In the genomic region with DNA sequence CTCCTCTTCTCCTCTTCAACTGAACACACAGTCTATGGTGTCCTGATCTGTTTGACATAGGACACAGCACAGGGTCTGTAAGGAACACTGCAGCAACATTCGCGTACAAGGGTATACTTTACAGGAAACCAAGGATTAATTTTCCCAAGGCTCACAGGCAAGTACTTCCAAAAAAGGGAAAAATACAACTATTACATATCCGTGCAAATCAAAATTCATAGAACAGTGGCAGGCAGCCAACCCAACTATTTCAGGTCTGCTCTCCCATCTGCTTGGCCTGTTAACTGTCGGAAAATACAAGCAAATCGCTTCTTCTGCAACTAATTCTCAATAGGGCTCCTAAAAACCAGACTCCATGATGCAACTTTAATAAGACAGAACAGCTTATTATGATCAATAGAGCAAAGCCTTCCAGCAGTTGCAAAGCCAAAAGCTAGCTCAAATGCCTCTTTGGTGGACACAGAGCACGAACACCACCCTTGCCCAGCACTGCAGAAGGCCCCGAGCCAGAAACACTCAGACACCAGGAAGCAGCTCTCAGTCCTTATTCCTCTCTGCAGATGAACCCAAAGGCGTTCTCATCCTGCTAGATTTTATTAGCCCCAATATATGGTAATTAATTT, we compare ENCODE assay signal across 11 cellular contexts.
A peak's percentile ranks its signal among the peaks of the same experiment; 100 is the strongest.
DNase-seq lines count a peak whose midpoint lies in the region; ATAC-seq, FAIRE-seq and TF ChIP-seq lines count a peak whose summit lies in the region.
"Had no signal": no experiment of that assay in that cellular context is flagged by ENCODE, and none has a peak within 500 bp of the region (broad histone marks: within the 10 kb centered on the region; RNA-seq: fewer than 3 reads in every experiment).

No MANE protein-coding gene starts in this region.

- no peak for TF ChIP-seq EP300 in K562 (IDR thresholded peaks at IDR 0.05; ENCODE audit: low read length)

- H4K8ac ChIP-seq in IMR-90 (ENCODE audit: low read depth in 2 of 2, low read length in 2 of 2) = peak overlapping the region; percentile 40 to 74

- CTCF ChIA-PET in IMR-90 (lab: Yijun Ruan, JAX) = no interaction called here
- CTCF ChIA-PET in K562 (lab: Yijun Ruan, JAX; ENCODE audit: low intra/inter-chr PET ratio) = no interaction called here

- no peaks in the 10 kb centered on the region for H3K27me3 ChIP-seq in IMR-90 (ENCODE audit: control insufficient read depth, insufficient read depth, low read length)
- no peaks in the 10 kb centered on the region for H3K27me3 ChIP-seq in K562 (ENCODE audit: control insufficient read depth in 2 of 2, insufficient read depth in 2 of 2, low read length in 2 of 2)
- H3K27me3 ChIP-seq in gastrocnemius medialis = no peaks in the 10 kb centered on the region
- H3K27me3 ChIP-seq in Karpas-422 (ENCODE audit: low read length) = no peaks in the 10 kb centered on the region

- H2BK20ac ChIP-seq in IMR-90 (ENCODE audit: low read depth, low read length) = peak overlapping the region; percentile 61; the same call in 1 of the 2 replicates

- H3K79me1 ChIP-seq in IMR-90 (ENCODE audit: low read depth in 1 of 2, low read length in 2 of 2) = peaks cover 34 to 53% of the 10 kb centered on the region in 2 experiments

- H4K20me1 ChIP-seq in IMR-90 (ENCODE audit: insufficient read depth, low read length) = no peaks in the 10 kb centered on the region
- H4K20me1 ChIP-seq in K562 (replicated peaks; ENCODE audit: control insufficient read depth, insufficient read depth, low read length) = no peaks in the 10 kb centered on the region
- H4K20me1 ChIP-seq in Karpas-422 (ENCODE audit: insufficient read depth, low read depth, low read length) = 0 out of 2 replicates have a peak, but pooled peaks cover 4% of the 10 kb centered on the region

- peak overlapping the region; percentile 69 for H2BK120ac ChIP-seq in IMR-90 (ENCODE audit: low read depth, low read length)

- H3K9me1 ChIP-seq in IMR-90 (ENCODE audit: insufficient read depth, low read length) = peaks cover 6% of the 10 kb centered on the region; the same call in 1 of the 2 replicates
- H3K9me1 ChIP-seq in K562 (ENCODE audit: control insufficient read depth, insufficient read depth, low read length) = no peaks in the 10 kb centered on the region

- no peaks in the 10 kb centered on the region for H3K36me3 ChIP-seq in IMR-90 (ENCODE audit: control insufficient read depth, insufficient read depth, low read length)
- H3K36me3 ChIP-seq in K562 (ENCODE audit: control insufficient read depth, insufficient read depth, low read length) = no peaks in the 10 kb centered on the region
- no peaks in the 10 kb centered on the region for H3K36me3 ChIP-seq in gastrocnemius medialis
- H3K36me3 ChIP-seq in Karpas-422 (ENCODE audit: insufficient read depth, low read length) = no peaks in the 10 kb centered on the region

- H3K14ac ChIP-seq in IMR-90 (replicated peaks; ENCODE audit: low read depth, low read length) = peak overlapping the region; percentile 82

- H3K23ac ChIP-seq in IMR-90 (ENCODE audit: low read depth, low read length) = peak overlapping the region; percentile 54

- DNase-seq in IMR-90 = peak; percentile 47
- no peak for DNase-seq in K562 (ENCODE audit: extremely low read depth in 1 of 4, low spot score in 3 of 4)
- peak; percentile 66 for DNase-seq in inferior parietal cortex (ENCODE audit: extremely low spot score)
- DNase-seq in gastrocnemius medialis = no peak
- no peak for DNase-seq in NOMO-1 treated with DMSO at 0.1 percent for 48 hours (lab: John Stamatoyannopoulos, UW; ENCODE audit: unreplicated experiment)
- DNase-seq in Karpas-422 = no peak
- DNase-seq in posterior vena cava (ENCODE audit: low spot score) = no peak
- DNase-seq: activated CD8-positive, alpha-beta memory T cell treated with anti-CD3 and anti-CD28 coated beads, Interleukin-2, amount 50 U/mL, for 4 hours; MM.1S; SW 1271 had no signal

- TF ChIP-seq POLR2A in IMR-90 (IDR thresholded peaks at IDR 0.05; ENCODE audit: low read depth, low read length) (no peak), K562 (conservative IDR thresholded peaks at IDR 0.05) (no peak), gastrocnemius medialis (IDR thresholded peaks at IDR 0.05) (no peak)

- H3K4me1 ChIP-seq in IMR-90 (ENCODE audit: control insufficient read depth, insufficient read depth, low read length) (peaks cover 26% of the 10 kb centered on the region), K562 (replicated peaks in 1 of 2; ENCODE audit: control insufficient read depth in 2 of 2, insufficient read depth in 2 of 2, low read length in 2 of 2) (peaks cover 0 to 22% of the 10 kb centered on the region in 2 experiments; a peak in 4 of 5 replicates), gastrocnemius medialis (peaks cover 39 to 48% of the 10 kb centered on the region in 2 donors), Karpas-422 (ENCODE audit: low read length) (no peaks in the 10 kb centered on the region)

- TF ChIP-seq CTCF in IMR-90 (conservative IDR thresholded peaks at IDR 0.05; ENCODE audit: low read depth, low read length) = no peak
- TF ChIP-seq CTCF in K562 (IDR thresholded peaks at IDR 0.05 in 2 of 3, conservative IDR thresholded peaks at IDR 0.05 in 1 of 3; ENCODE audit: insufficient read depth in 2 of 3, low read depth in 1 of 3, low read length in 3 of 3) = no peak
- TF ChIP-seq CTCF in gastrocnemius medialis (IDR thresholded peaks at IDR 0.05 in 4 of 5, conservative IDR thresholded peaks at IDR 0.05 in 1 of 5) = no peak

- in situ Hi-C loops in IMR-90 (cut with MboI; ENCODE audit: low sequenced_read_pairs) = no loop called here
- in situ Hi-C loops in K562 (cut with MboI) = no loop called here
- in situ Hi-C loops in gastrocnemius medialis (cut with MboI; ENCODE audit: low sequenced_read_pairs in 4 of 4) = no loop called here

- H3K79me2 ChIP-seq in K562 (ENCODE audit: control insufficient read depth, insufficient read depth, low read length) (no peaks in the 10 kb centered on the region), Karpas-422 (ENCODE audit: low read length) (no peaks in the 10 kb centered on the region)

- H2AK9ac ChIP-seq in IMR-90 (replicated peaks; ENCODE audit: low read depth, low read length, poor library complexity) = no peak overlapping the region

- no peak overlapping the region for H3K56ac ChIP-seq in IMR-90 (ENCODE audit: extremely low read depth, insufficient read depth, low read length)

- TF ChIP-seq RAD21 in IMR-90 (IDR thresholded peaks at IDR 0.05; ENCODE audit: low read length) (no peak), K562 (CRISPR knock-in tag; conservative IDR thresholded peaks at IDR 0.05 in 1 of 2, IDR thresholded peaks at IDR 0.05 in 1 of 2) (no peak)

- intact Hi-C loops in IMR-90 (cut with micrococcal nuclease) = no loop called here
- intact Hi-C loops in K562 (cut with micrococcal nuclease) = no loop called here
- intact Hi-C loops in gastrocnemius medialis (cut with DNase I; ENCODE audit: low total_unique reads) = no loop called here
- intact Hi-C loops in posterior vena cava (cut with DNase I) = no loop called here

- 0 out of 3 replicates have a peak overlapping the region, but pooled peaks have one; percentile 26 for H2BK15ac ChIP-seq in IMR-90 (ENCODE audit: low read depth, low read length)

- POLR2A ChIA-PET in IMR-90 (lab: Charles Lee; ENCODE audit: unreplicated experiment) (no interaction called here), K562 (lab: Yijun Ruan, JAX) (interaction anchor here (1.0 to 1.2 kb wide), 3 partner anchors 13 to 18 kb away, joined by 3 to 5 read pairs (median 3); no protein-coding TSS in a partner anchor)

- WGBS in IMR-90 (ENCODE audit: extremely low coverage in 2 of 2, insufficient read length in 1 of 2), 2 experiments = 28% methylated on average over 3 of the region's 8 CpGs; no CpG with 5 or more reads in 1 of the 2 experiments
- 75% methylated on average over 8 of the region's 8 CpGs for WGBS in K562 (ENCODE audit: insufficient coverage, low coverage, missing lambda C conversion rate)

- H3K18ac ChIP-seq in IMR-90 (ENCODE audit: low read depth, low read length) = peak overlapping the region; percentile 97

- BruUV-seq in IMR-90 (replicated peaks; lab: Mats Ljungman, UMichigan) (no TSS peak), K562 (replicated peaks; lab: Mats Ljungman, UMichigan) (no TSS peak)

- H3K4me3 ChIP-seq in IMR-90 (ENCODE audit: insufficient read depth, low read depth, low read length) (no peak overlapping the region), K562 (no peak overlapping the region), gastrocnemius medialis (no peak overlapping the region), Karpas-422 (ENCODE audit: low read length) (no peak overlapping the region)

- H3K4me2 ChIP-seq in IMR-90 (ENCODE audit: low read depth, low read length) = peak overlapping the region; percentile 69
- H3K4me2 ChIP-seq in K562 (ENCODE audit: insufficient read depth, low read length) = no peak overlapping the region
- H3K4me2 ChIP-seq in Karpas-422 (ENCODE audit: low read depth, low read length, poor library complexity, severe bottlenecking) = no peak overlapping the region

- peak overlapping the region; percentile 46; the same call in 1 of the 2 replicates for H3K9ac ChIP-seq in IMR-90 (ENCODE audit: low read depth, low read length)
- no peak overlapping the region for H3K9ac ChIP-seq in K562 (ENCODE audit: insufficient read depth in 1 of 2, low read depth in 2 of 2, low read length in 2 of 2)
- no peak overlapping the region for H3K9ac ChIP-seq in Karpas-422 (ENCODE audit: low read length)

- H4K91ac ChIP-seq in IMR-90 (ENCODE audit: insufficient read depth, low read depth, low read length) = peak overlapping the region; percentile 74

- peak overlapping the region; percentile 42 for H2BK5ac ChIP-seq in IMR-90 (ENCODE audit: low read depth, low read length, poor library complexity, severe bottlenecking)

- no peaks in the 10 kb centered on the region for H3K9me3 ChIP-seq in IMR-90 (ENCODE audit: control insufficient read depth, insufficient read depth, low read length)
- no peaks in the 10 kb centered on the region for H3K9me3 ChIP-seq in K562 (replicated peaks; ENCODE audit: control insufficient read depth, insufficient read depth, low read depth, low read length)
- no peaks in the 10 kb centered on the region for H3K9me3 ChIP-seq in gastrocnemius medialis
- H3K9me3 ChIP-seq in Karpas-422 (ENCODE audit: low read length) = no peaks in the 10 kb centered on the region

- peak overlapping the region; percentile 73 for H3K4ac ChIP-seq in IMR-90 (ENCODE audit: low read depth, low read length)

- H4K5ac ChIP-seq in IMR-90 (ENCODE audit: low read depth, low read length) = peak overlapping the region; percentile 95

- dilution Hi-C loops in IMR-90 (cut with HindIII; ENCODE audit: low sequenced_read_pairs, unreplicated experiment) = no loop called here

- H2AK5ac ChIP-seq in IMR-90 (ENCODE audit: low read depth, low read length) = peak overlapping the region; percentile 11; the same call in 1 of the 2 replicates

- no peaks in the 10 kb centered on the region for H3K9me2 ChIP-seq in Karpas-422 (replicated peaks; ENCODE audit: insufficient read depth, low read length)

- no peak for FAIRE-seq in K562 (lab: Jason Lieb, UNC)

- ATAC-seq in IMR-90 (ENCODE audit: low read depth) (peak; percentile 30; the same call in 1 of the 2 replicates), K562 (peak; percentile 11; the same call in 1 of the 3 replicates), gastrocnemius medialis (peak in 1 of 2 donors; percentile 23), GM18907 (IDR thresholded peaks at IDR 0.05; ENCODE audit: unreplicated experiment) (no peak)

- H3K27ac ChIP-seq in IMR-90 (ENCODE audit: insufficient read depth, low read length) (peak overlapping the region; percentile 61; the same call in 1 of the 2 replicates), K562 (ENCODE audit: extremely low read depth, low read depth, low read length) (no peak overlapping the region), gastrocnemius medialis (peak overlapping the region in 3 of 4 donors; percentile 16 to 41 (median 23)), Karpas-422 (ENCODE audit: low read length) (no peak overlapping the region)

- H2AFZ ChIP-seq in IMR-90 (replicated peaks; ENCODE audit: low read length, poor library complexity) = peak overlapping the region; percentile 17
- peak overlapping the region; percentile 36; the same call in 1 of the 2 replicates for H2AFZ ChIP-seq in K562 (ENCODE audit: low read depth, low read length)
- no peak overlapping the region for H2AFZ ChIP-seq in Karpas-422 (ENCODE audit: low read length)

Comparison
In these comparisons a context has a peak if more than half of its experiments do, and no peak if none do; other contexts are left out.
1. DNase-seq: peak in IMR-90 (single experiment) and inferior parietal cortex (single experiment); none in K562 (0 of 4), gastrocnemius medialis (0 of 2), NOMO-1 treated with DMSO at 0.1 percent for 48 hours (single experiment), Karpas-422 (single experiment) and posterior vena cava (single experiment).
2. H3K27ac ChIP-seq: peak in IMR-90 (single experiment) and gastrocnemius medialis (3 of 4); none in K562 (single experiment) and Karpas-422 (single experiment).